In the genomic region with DNA sequence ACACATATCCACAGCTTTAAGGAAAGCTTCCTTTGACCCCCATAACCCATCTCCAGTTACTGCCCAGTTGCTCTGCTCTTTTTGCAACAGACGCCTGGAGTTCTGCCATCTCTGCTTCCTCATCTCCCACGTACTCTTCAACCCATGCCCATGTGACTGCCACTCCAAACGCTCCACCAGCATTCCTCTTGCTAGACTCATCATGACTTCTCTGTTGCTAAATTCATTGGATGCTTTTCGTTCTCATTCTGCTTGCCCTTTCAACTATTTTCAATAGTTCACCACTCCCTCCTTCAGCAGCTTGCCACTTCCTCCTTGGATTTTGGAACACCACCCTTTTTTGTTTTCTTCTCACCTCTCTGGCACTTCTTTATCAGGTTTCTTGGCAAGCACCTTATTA, we compare ENCODE assay signal across 11 cellular contexts. TPM values are rescaled to one million over a fixed set of nuclear protein-coding genes. Genes with fewer than 3 reads are reported as not detected.
A peak's percentile ranks its signal among the peaks of the same experiment; 100 is the strongest.
DNase-seq lines count a peak whose midpoint lies in the region; ATAC-seq and TF ChIP-seq lines count a peak whose summit lies in the region.
"Had no signal": no experiment of that assay in that cellular context is flagged by ENCODE, and none has a peak within 500 bp of the region (broad histone marks: within the 10 kb centered on the region; RNA-seq: fewer than 3 reads in every experiment).

No MANE protein-coding gene starts in this region.

- peak; percentile 25 for DNase-seq in SIG-M5 treated with dmso at 0.1 percent for 504 hours (lab: John Stamatoyannopoulos, UW; ENCODE audit: unreplicated experiment)
- DNase-seq in SIG-M5 (lab: John Stamatoyannopoulos, UW) = no peak
- peak; percentile 99 for DNase-seq in amniotic epithelial cell (ENCODE audit: low read depth)
- DNase-seq in hepatocyte (ENCODE audit: low spot score) = peak; percentile 68
- DNase-seq in upper lobe of right lung = peak; percentile 85
- no peak for DNase-seq in OCI-M1 (lab: John Stamatoyannopoulos, UW)
- DNase-seq in activated T-helper 1 cell treated with anti-CD3 and anti-CD28 coated beads, Interleukin-12 subunit alpha, Interleukin-12 subunit beta, Interleukin-2, Interleukin-4 antibody, amounts not matched to agents 30 ng/mL and 10 ng/mL and 1 ng/mL, durations not matched to agents 14 hours and 24 hours and 36 hours (ENCODE audit: low spot score) = no peak
- no peak for DNase-seq in endodermal cell
- DNase-seq: activated CD8-positive, alpha-beta memory T cell treated with anti-CD3 and anti-CD28 coated beads, Interleukin-2, amount 50 U/mL, for 48 hours; NCI-H1048 had no signal

- no peak overlapping the region for H3K4me3 Mint-ChIP-seq in activated T-helper 1 cell treated with anti-CD3 and anti-CD28 coated beads, Interleukin-12 subunit alpha, Interleukin-12 subunit beta, Interleukin-2, Interleukin-4 antibody, amounts not matched to agents 30 ng/mL and 10 ng/mL and 1 ng/mL, durations not matched to agents 14 hours and 24 hours and 36 hours
- no peak overlapping the region for H3K4me3 Mint-ChIP-seq in endodermal cell

- H3K9ac ChIP-seq in endodermal cell (ENCODE audit: extremely low read depth, low read length, poor library complexity, severe bottlenecking) = no peak overlapping the region
- H3K9ac ChIP-seq: BLaER1 had no signal

- no peak overlapping the region for H3K27ac Mint-ChIP-seq in activated T-helper 1 cell treated with anti-CD3 and anti-CD28 coated beads, Interleukin-12 subunit alpha, Interleukin-12 subunit beta, Interleukin-2, Interleukin-4 antibody, amounts not matched to agents 30 ng/mL and 10 ng/mL and 1 ng/mL, durations not matched to agents 14 hours and 24 hours and 36 hours
- no peak overlapping the region for H3K27ac Mint-ChIP-seq in endodermal cell

- WGBS in hepatocyte (ENCODE audit: low lambda C conversion rate, missing lambda C conversion rate) = 47% methylated on average over 4 of the region's 4 CpGs
- 70 to 73% methylated on average over 4 of the region's 4 CpGs for WGBS in endodermal cell (ENCODE audit: insufficient coverage in 1 of 2, insufficient read length in 1 of 2), 2 experiments

- peaks cover 9% of the 10 kb centered on the region for H3K36me3 Mint-ChIP-seq in activated T-helper 1 cell treated with anti-CD3 and anti-CD28 coated beads, Interleukin-12 subunit alpha, Interleukin-12 subunit beta, Interleukin-2, Interleukin-4 antibody, amounts not matched to agents 30 ng/mL and 10 ng/mL and 1 ng/mL, durations not matched to agents 14 hours and 24 hours and 36 hours (ENCODE audit: low read depth)
- peaks cover 5% of the 10 kb centered on the region for H3K36me3 Mint-ChIP-seq in endodermal cell (ENCODE audit: low read depth)

- H3K27ac ChIP-seq in hepatocyte = no peak overlapping the region
- peak overlapping the region; percentile 32 for H3K27ac ChIP-seq in upper lobe of right lung
- H3K27ac ChIP-seq in endodermal cell (ENCODE audit: low read depth, low read length) = no peak overlapping the region
- H3K27ac ChIP-seq: BLaER1 had no signal

- H3K4me1 Mint-ChIP-seq in activated T-helper 1 cell treated with anti-CD3 and anti-CD28 coated beads, Interleukin-12 subunit alpha, Interleukin-12 subunit beta, Interleukin-2, Interleukin-4 antibody, amounts not matched to agents 30 ng/mL and 10 ng/mL and 1 ng/mL, durations not matched to agents 14 hours and 24 hours and 36 hours (ENCODE audit: low read depth) = peaks cover 21% of the 10 kb centered on the region
- peaks cover 12% of the 10 kb centered on the region for H3K4me1 Mint-ChIP-seq in endodermal cell

- H3K36me3 ChIP-seq in hepatocyte (replicated peaks; ENCODE audit: insufficient read depth, low read depth) (no peaks in the 10 kb centered on the region), upper lobe of right lung (no peaks in the 10 kb centered on the region), endodermal cell (ENCODE audit: control insufficient read depth, insufficient read depth, low read length) (no peaks in the 10 kb centered on the region)

- H3K4me1 ChIP-seq in hepatocyte (ENCODE audit: insufficient read depth) = no peaks in the 10 kb centered on the region
- peaks cover 28% of the 10 kb centered on the region for H3K4me1 ChIP-seq in upper lobe of right lung
- H3K4me1 ChIP-seq in endodermal cell (ENCODE audit: control insufficient read depth, insufficient read depth, low read length) = no peaks in the 10 kb centered on the region

- peak; percentile 88 for ATAC-seq in upper lobe of right lung

- H3K27me3 ChIP-seq in hepatocyte = no peaks in the 10 kb centered on the region
- H3K27me3 ChIP-seq in upper lobe of right lung = no peaks in the 10 kb centered on the region
- no peaks in the 10 kb centered on the region for H3K27me3 ChIP-seq in endodermal cell (ENCODE audit: control insufficient read depth, insufficient read depth, low read length, poor library complexity, severe bottlenecking)
- H3K27me3 ChIP-seq: BLaER1 had no signal

- no peaks in the 10 kb centered on the region for H3K9me3 Mint-ChIP-seq in activated T-helper 1 cell treated with anti-CD3 and anti-CD28 coated beads, Interleukin-12 subunit alpha, Interleukin-12 subunit beta, Interleukin-2, Interleukin-4 antibody, amounts not matched to agents 30 ng/mL and 10 ng/mL and 1 ng/mL, durations not matched to agents 14 hours and 24 hours and 36 hours
- H3K9me3 Mint-ChIP-seq in endodermal cell = no peaks in the 10 kb centered on the region

- intact Hi-C loops in upper lobe of right lung (cut with DNase I) = no loop called here
- intact Hi-C loops in activated T-helper 1 cell treated with anti-CD3 and anti-CD28 coated beads, Interleukin-12 subunit alpha, Interleukin-12 subunit beta, Interleukin-2, Interleukin-4 antibody, amounts not matched to agents 30 ng/mL and 10 ng/mL and 1 ng/mL, durations not matched to agents 14 hours and 24 hours and 36 hours (cut with micrococcal nuclease) = loop anchor here (5.0 kb wide), 1 partner anchor 42 kb away; no protein-coding TSS in a partner anchor

- no peak overlapping the region for H2AFZ ChIP-seq in hepatocyte

- H4K20me1 ChIP-seq in hepatocyte (ENCODE audit: insufficient read depth, poor library complexity, severe bottlenecking) = no peaks in the 10 kb centered on the region
- H4K20me1 ChIP-seq: BLaER1 had no signal

- H3K4me3 ChIP-seq in hepatocyte (no peak overlapping the region), upper lobe of right lung (no peak overlapping the region), endodermal cell (ENCODE audit: low read length) (no peak overlapping the region)
- H3K4me3 ChIP-seq: BLaER1 had no signal

- TF ChIP-seq CTCF in hepatocyte (IDR thresholded peaks at IDR 0.05; ENCODE audit: poor library complexity) = no peak
- no peak for TF ChIP-seq CTCF in upper lobe of right lung (IDR thresholded peaks at IDR 0.05)
- TF ChIP-seq CTCF in endodermal cell (conservative IDR thresholded peaks at IDR 0.05) = no peak

- peaks cover 7% of the 10 kb centered on the region for H3K27me3 Mint-ChIP-seq in activated T-helper 1 cell treated with anti-CD3 and anti-CD28 coated beads, Interleukin-12 subunit alpha, Interleukin-12 subunit beta, Interleukin-2, Interleukin-4 antibody, amounts not matched to agents 30 ng/mL and 10 ng/mL and 1 ng/mL, durations not matched to agents 14 hours and 24 hours and 36 hours (ENCODE audit: insufficient read depth)
- H3K27me3 Mint-ChIP-seq in endodermal cell (ENCODE audit: insufficient read depth) = no peaks in the 10 kb centered on the region

- H3K9me3 ChIP-seq in hepatocyte (ENCODE audit: low read depth) = no peaks in the 10 kb centered on the region
- H3K9me3 ChIP-seq in upper lobe of right lung = no peaks in the 10 kb centered on the region
- H3K9me3 ChIP-seq in endodermal cell (ENCODE audit: control insufficient read depth, low read length) = no peaks in the 10 kb centered on the region
- H3K9me3 ChIP-seq: BLaER1 had no signal

- no peaks in the 10 kb centered on the region for H3K9me2 ChIP-seq in hepatocyte (replicated peaks; ENCODE audit: insufficient read depth)

- H3K4me2 ChIP-seq in hepatocyte = no peak overlapping the region
- H3K4me2 ChIP-seq: BLaER1 had no signal

- peaks cover 19% of the 10 kb centered on the region for H3K79me2 ChIP-seq in hepatocyte

RNA-seq across cellular contexts. Expression of a gene that starts 2.7 kb away (rescaled TPM):
- total RNA-seq in hepatocyte (22.9 and 24.0 TPM in 2 replicates), upper lobe of right lung (18.1 TPM), endodermal cell (10 to 100 TPM; 57.6 to 92.4 TPM)
- polyA plus RNA-seq in hepatocyte = 14.0 and 14.9 TPM in 2 replicates
- total RNA-seq in activated T-helper 1 cell treated with anti-CD3 and anti-CD28 coated beads, Interleukin-12 subunit alpha, Interleukin-12 subunit beta, Interleukin-2, Interleukin-4 antibody, amounts not matched to agents 30 ng/mL and 10 ng/mL and 1 ng/mL, durations not matched to agents 14 hours and 24 hours and 36 hours = 48.4 and 52.1 TPM in 2 replicates
- 80.7 TPM for polyA plus RNA-seq in endodermal cell (2013, experiment 1 of 2)
- 81.0 TPM for polyA plus RNA-seq in endodermal cell (2013, experiment 2 of 2)

RNA-seq across cellular contexts. Expression of a gene that starts 21.8 kb away (rescaled TPM):
- total RNA-seq in hepatocyte = 0.12 and 1.0 TPM in 2 replicates
- 0.93 and 1.5 TPM in 2 replicates for polyA plus RNA-seq in hepatocyte
- total RNA-seq in upper lobe of right lung = 6.5 TPM
- total RNA-seq in activated T-helper 1 cell treated with anti-CD3 and anti-CD28 coated beads, Interleukin-12 subunit alpha, Interleukin-12 subunit beta, Interleukin-2, Interleukin-4 antibody, amounts not matched to agents 30 ng/mL and 10 ng/mL and 1 ng/mL, durations not matched to agents 14 hours and 24 hours and 36 hours = 0.02 and 0.54 TPM in 2 replicates
- under 1 TPM; 0.04 to 0.40 TPM for total RNA-seq in endodermal cell
- polyA plus RNA-seq in endodermal cell (2013, experiment 1 of 2) = 1.1 TPM
- polyA plus RNA-seq in endodermal cell (2013, experiment 2 of 2) = 1.9 TPM

RNA-seq across cellular contexts. Expression of a gene that starts 25.7 kb away (rescaled TPM):
- total RNA-seq in hepatocyte (27.1 and 31.5 TPM in 2 replicates), upper lobe of right lung (115 TPM), endodermal cell (10 to 100 TPM; 90.6 to 98.7 TPM)
- 56.6 and 71.6 TPM in 2 replicates for polyA plus RNA-seq in hepatocyte
- 59.6 and 65.2 TPM in 2 replicates for total RNA-seq in activated T-helper 1 cell treated with anti-CD3 and anti-CD28 coated beads, Interleukin-12 subunit alpha, Interleukin-12 subunit beta, Interleukin-2, Interleukin-4 antibody, amounts not matched to agents 30 ng/mL and 10 ng/mL and 1 ng/mL, durations not matched to agents 14 hours and 24 hours and 36 hours
- 63.5 TPM for polyA plus RNA-seq in endodermal cell (2013, experiment 1 of 2)
- polyA plus RNA-seq in endodermal cell (2013, experiment 2 of 2) = 51.7 TPM

RNA-seq across cellular contexts. Expression of a gene that starts 29.0 kb away (rescaled TPM):
- 49.8 and 76.1 TPM in 2 replicates for total RNA-seq in hepatocyte
- polyA plus RNA-seq in hepatocyte = 207 and 222 TPM in 2 replicates
- total RNA-seq in upper lobe of right lung = not detected
- not detected in 2 replicates for total RNA-seq in activated T-helper 1 cell treated with anti-CD3 and anti-CD28 coated beads, Interleukin-12 subunit alpha, Interleukin-12 subunit beta, Interleukin-2, Interleukin-4 antibody, amounts not matched to agents 30 ng/mL and 10 ng/mL and 1 ng/mL, durations not matched to agents 14 hours and 24 hours and 36 hours
- total RNA-seq in endodermal cell = not detected
- polyA plus RNA-seq in endodermal cell (2013, experiment 1 of 2) = not detected
- polyA plus RNA-seq in endodermal cell (2013, experiment 2 of 2) = not detected

RNA-seq across cellular contexts. Expression of a gene that starts 39.1 kb away (rescaled TPM):
- total RNA-seq in hepatocyte = 1.8 and 4.0 TPM in 2 replicates
- polyA plus RNA-seq in hepatocyte = 5.3 and 7.6 TPM in 2 replicates
- 72.5 TPM for total RNA-seq in upper lobe of right lung
- total RNA-seq in activated T-helper 1 cell treated with anti-CD3 and anti-CD28 coated beads, Interleukin-12 subunit alpha, Interleukin-12 subunit beta, Interleukin-2, Interleukin-4 antibody, amounts not matched to agents 30 ng/mL and 10 ng/mL and 1 ng/mL, durations not matched to agents 14 hours and 24 hours and 36 hours = 0.21 and 0.24 TPM in 2 replicates
- total RNA-seq in endodermal cell = under 1 TPM; 0.15 to 0.42 TPM
- polyA plus RNA-seq in endodermal cell (2013, experiment 1 of 2) = 0.57 TPM
- polyA plus RNA-seq in endodermal cell (2013, experiment 2 of 2) = 0.12 TPM

Comparison
In these comparisons a context has a peak if more than half of its experiments do, and no peak if none do; other contexts are left out.
1. DNase-seq: peak in SIG-M5 treated with dmso at 0.1 percent for 504 hours (single experiment), amniotic epithelial cell (single experiment), hepatocyte (single experiment) and upper lobe of right lung (single experiment); none in SIG-M5 (single experiment), OCI-M1 (single experiment), activated T-helper 1 cell treated with anti-CD3 and anti-CD28 coated beads, Interleukin-12 subunit alpha, Interleukin-12 subunit beta, Interleukin-2, Interleukin-4 antibody, amounts not matched to agents 30 ng/mL and 10 ng/mL and 1 ng/mL, durations not matched to agents 14 hours and 24 hours and 36 hours (single experiment) and endodermal cell (single experiment).